Comparison of ENCODE assay signal across 8 cellular contexts in the genomic region with DNA sequence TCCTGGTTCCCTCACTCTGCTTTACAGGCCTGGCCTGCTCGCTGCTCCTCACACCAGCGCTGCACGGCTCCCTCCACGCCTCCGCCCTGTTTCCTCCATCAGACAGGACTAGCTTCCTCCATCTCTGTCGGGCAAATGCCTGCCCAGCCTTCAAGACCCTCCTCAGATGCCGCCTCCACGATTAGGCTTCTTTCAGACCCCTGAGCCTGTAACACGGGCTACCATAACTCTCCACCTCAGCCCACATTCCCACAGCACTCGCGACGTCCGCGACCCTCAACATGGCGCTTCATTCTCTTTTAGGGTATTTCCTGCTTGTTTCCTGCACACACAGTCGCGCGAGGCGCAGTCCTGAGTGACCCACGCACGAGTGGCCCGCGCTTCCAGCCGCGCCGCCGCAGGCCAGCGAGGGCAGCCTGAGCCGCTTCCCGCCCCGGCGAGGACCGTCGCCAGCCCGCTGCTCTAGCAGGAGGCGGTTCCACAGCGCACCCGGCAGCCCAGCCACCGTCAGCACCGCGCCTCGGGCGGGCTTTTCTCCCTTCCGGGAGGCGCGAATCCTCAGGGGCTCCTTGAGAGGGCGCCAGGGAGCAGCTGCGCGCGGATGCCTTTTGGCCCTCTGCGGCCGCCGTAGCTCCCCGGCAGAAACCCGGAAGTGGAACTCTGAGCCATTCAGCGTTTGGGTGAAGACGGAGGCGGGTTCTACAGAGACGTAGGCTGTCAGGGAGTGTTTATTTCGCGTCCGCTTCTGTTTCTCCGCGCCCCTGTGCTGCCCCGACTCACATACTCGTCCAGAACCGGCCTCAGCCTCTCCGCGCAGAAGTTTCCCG. TPM values are rescaled to one million over a fixed set of nuclear protein-coding genes. Genes with fewer than 3 reads are reported as not detected.
DNase-seq lines count a peak whose midpoint lies in the region; ATAC-seq and TF ChIP-seq lines count a peak whose summit lies in the region.

FRG1 (plus strand) TSS at position 695 of the 827 bp plus-strand sequence. CDS start 138 bp downstream, outside the sequence.

- peak within 1 kb of the TSS; percentile 99 for H3K27ac Mint-ChIP-seq in chondrocyte (ENCODE audit: unreplicated experiment)

- H3K9me3 Mint-ChIP-seq in chondrocyte (ENCODE audit: low read depth) = peaks cover 3% of the 10 kb centered on the region

- peaks cover 33% of the 10 kb centered on the region for H3K4me1 Mint-ChIP-seq in chondrocyte (ENCODE audit: low read depth)

- peak within 1 kb of the TSS; percentile 95 for H3K4me3 Mint-ChIP-seq in chondrocyte (ENCODE audit: unreplicated experiment)

- peak; percentile 100 for ATAC-seq in HG03196 (IDR thresholded peaks at IDR 0.05; ENCODE audit: unreplicated experiment)
- peak; percentile 99 for ATAC-seq in left lobe of liver

- peak within 1 kb of the TSS; percentile 87 for H3K27ac ChIP-seq in VCaP

- peak; percentile 95 for TF ChIP-seq CTCF in VCaP (conservative IDR thresholded peaks at IDR 0.05)
- TF ChIP-seq CTCF in chondrocyte (IDR thresholded peaks at IDR 0.05) = peak; percentile 97

- H3K36me3 Mint-ChIP-seq in chondrocyte (ENCODE audit: low read depth) = peaks cover 6% of the 10 kb centered on the region

- H3K27me3 Mint-ChIP-seq in chondrocyte (ENCODE audit: low read depth) = no peaks in the 10 kb centered on the region

- peak; percentile 97 for DNase-seq in activated naive CD4-positive, alpha-beta T cell treated with Interleukin-2 at 50 U/mL for 16 hours
- no peak for DNase-seq in activated naive CD4-positive, alpha-beta T cell (lab: John Stamatoyannopoulos, UW)
- DNase-seq in chondrocyte (ENCODE audit: low spot score) = peak; percentile 98
- DNase-seq in left lobe of liver (ENCODE audit: low spot score) = peak; percentile 98
- DNase-seq in stimulated activated CD4-positive, alpha-beta T cell treated with anti-CD3 and anti-CD28 coated beads, Interleukin-4, amount 100 ng/mL, for 1 hour = peak; percentile 98
- no peak for DNase-seq in NCI-H146 treated with DMSO at 0.1 percent for 48 hours (lab: John Stamatoyannopoulos, UW; ENCODE audit: unreplicated experiment)

RNA-seq across cellular contexts. Expression of gene FRG1, which starts in this region (rescaled TPM):
- total RNA-seq in chondrocyte (29.7 to 31.5 TPM (median 30.9 TPM) in 3 replicates), left lobe of liver (11.8 TPM)

Comparison
In these comparisons a context has a peak if more than half of its experiments do, and no peak if none do; other contexts are left out.
1. DNase-seq: peak in activated naive CD4-positive, alpha-beta T cell treated with Interleukin-2 at 50 U/mL for 16 hours (single experiment), chondrocyte (single experiment), left lobe of liver (single experiment) and stimulated activated CD4-positive, alpha-beta T cell treated with anti-CD3 and anti-CD28 coated beads, Interleukin-4, amount 100 ng/mL, for 1 hour (single experiment); none in activated naive CD4-positive, alpha-beta T cell (0 of 4) and NCI-H146 treated with DMSO at 0.1 percent for 48 hours (single experiment).